9 cellular contexts compared by ENCODE assay signal in genomic region chr12:132955933-132956725, GRCh38. TPM values are rescaled to one million over a fixed set of nuclear protein-coding genes. Genes with fewer than 3 reads are reported as not detected.
A peak's percentile ranks its signal among the peaks of the same experiment; 100 is the strongest.
DNase-seq lines count a peak whose midpoint lies in the region; ATAC-seq, FAIRE-seq and TF ChIP-seq lines count a peak whose summit lies in the region.
"Had no signal": no experiment of that assay in that cellular context is flagged by ENCODE, and none has a peak within 500 bp of the region (broad histone marks: within the 10 kb centered on the region; RNA-seq: fewer than 3 reads in every experiment).

Gene ZNF605 (minus strand): TSS chr12:132956306. CDS start chr12:132945635, 10,671 bp downstream.

- no peaks in the 10 kb centered on the region for H3K27me3 ChIP-seq in mammary epithelial cell (ENCODE audit: insufficient read depth, low read length)
- no peaks in the 10 kb centered on the region for H3K27me3 ChIP-seq in small intestine (ENCODE audit: control insufficient read depth in 2 of 2, insufficient read depth in 2 of 2, low read length in 2 of 2)

- H3K36me3 ChIP-seq in mammary epithelial cell (ENCODE audit: insufficient read depth, low read length) (no peaks in the 10 kb centered on the region), small intestine (ENCODE audit: control insufficient read depth in 2 of 2, insufficient read depth in 2 of 2, low read length in 2 of 2) (no peaks in the 10 kb centered on the region)

- peak; percentile 84 for ATAC-seq in HG02943 (IDR thresholded peaks at IDR 0.05; ENCODE audit: low read depth, unreplicated experiment)

- peak within 1 kb of the TSS; percentile 90 for H3K4me2 ChIP-seq in mammary epithelial cell (ENCODE audit: insufficient read depth, low read depth, low read length)

- H2AFZ ChIP-seq in mammary epithelial cell (ENCODE audit: low read depth, low read length), result peak within 1 kb of the TSS; percentile 95

- intact Hi-C loops in mammary epithelial cell (cut with micrococcal nuclease), result loop anchor here (1.0 to 5.0 kb wide), 2 partner anchors 30 to 269 kb away; partner anchors contain the start of genes POLE, PXMP2 and ZNF26

- 2% methylated on average over 6 of the region's 69 CpGs for WGBS in mammary epithelial cell (ENCODE audit: low coverage, missing lambda C conversion rate)
- 1% methylated on average over 32 to 69 of the region's 69 CpGs for WGBS in small intestine, 3 donors

- H3K9me3 ChIP-seq in mammary epithelial cell (replicated peaks; ENCODE audit: insufficient read depth, low read length), result peaks cover 15% of the 10 kb centered on the region
- H3K9me3 ChIP-seq in small intestine (ENCODE audit: control insufficient read depth, low read depth), result peaks cover 2% of the 10 kb centered on the region

- no peak for FAIRE-seq in small intestine (lab: Jason Lieb, UNC)
- FAIRE-seq: G401.6 had no signal

- peaks cover 8% of the 10 kb centered on the region for H3K4me1 ChIP-seq in mammary epithelial cell (ENCODE audit: insufficient read depth, low read length)
- H3K4me1 ChIP-seq in small intestine (ENCODE audit: control insufficient read depth in 2 of 2, insufficient read depth in 1 of 2, low read depth in 1 of 2, low read length in 1 of 2), result no peaks in the 10 kb centered on the region

- in situ Hi-C loops in mammary epithelial cell (cut with MboI; ENCODE audit: low sequenced_read_pairs in 2 of 2), result no loop called here

- H3K4me3 ChIP-seq in WI38 (ENCODE audit: low read depth, low read length), result peak within 1 kb of the TSS; percentile 83
- H3K4me3 ChIP-seq in mammary epithelial cell (replicated peaks in 1 of 3; ENCODE audit: insufficient read depth in 1 of 3, low read depth in 2 of 3, low read length in 3 of 3), result peak within 1 kb of the TSS; percentile 85 to 100 (median 88)
- peak within 1 kb of the TSS; percentile 90 to 91 for H3K4me3 ChIP-seq in small intestine (ENCODE audit: low read depth in 1 of 2, low read length in 2 of 2)

- BruUV-seq in mammary epithelial cell (replicated peaks; lab: Mats Ljungman, UMichigan), result no TSS peak

- H3K27ac ChIP-seq in mammary epithelial cell (ENCODE audit: insufficient read depth, low read depth, low read length), result peak within 1 kb of the TSS; percentile 64
- peak within 1 kb of the TSS; percentile 58 to 80 for H3K27ac ChIP-seq in small intestine (ENCODE audit: low read depth in 1 of 2, low read length in 1 of 2)

- CTCF ChIA-PET in mammary epithelial cell (lab: Charles Lee; ENCODE audit: low non-redundant PET), result no interaction called here

- peaks cover 45% of the 10 kb centered on the region for H3K79me2 ChIP-seq in mammary epithelial cell (ENCODE audit: insufficient read depth, low read length)

- dilution Hi-C loops in mammary epithelial cell (cut with HindIII; ENCODE audit: low sequenced_read_pairs), result no loop called here

- TF ChIP-seq CTCF in WI38 (IDR thresholded peaks at IDR 0.05; ENCODE audit: low read depth, low read length), result no peak
- TF ChIP-seq CTCF in mammary epithelial cell (conservative IDR thresholded peaks at IDR 0.05 in 1 of 2, IDR thresholded peaks at IDR 0.05 in 1 of 2; ENCODE audit: extremely low read depth in 1 of 2, insufficient read depth in 1 of 2, low read depth in 1 of 2, low read length in 2 of 2), result no peak

- DNase-seq in NCI-H1417 (lab: John Stamatoyannopoulos, UW) (peak; percentile 38 to 61 (median 54)), NCI-H1417 treated with DMSO at 0.1 percent for 48 hours (lab: John Stamatoyannopoulos, UW) (no peak), NCI-H2081 treated with DMSO at 0.1 percent for 48 hours (lab: John Stamatoyannopoulos, UW) (peak; percentile 57), mammary epithelial cell (peak; percentile 83), iPS-NIHi7 (ENCODE audit: extremely low spot score) (peak; percentile 98), small intestine (peak; percentile 80)

- peak within 1 kb of the TSS; percentile 58 for H3K9ac ChIP-seq in mammary epithelial cell (ENCODE audit: insufficient read depth, low read length)

- no peaks in the 10 kb centered on the region for H4K20me1 ChIP-seq in mammary epithelial cell (ENCODE audit: insufficient read depth, low read length)

RNA-seq across cellular contexts. Expression of gene ZNF605, which starts in this region (rescaled TPM):
- 10 to 100 TPM; 13.3 to 14.4 TPM for total RNA-seq in mammary epithelial cell
- polyA plus RNA-seq in mammary epithelial cell (3.0 TPM), small intestine (1 to 10 TPM in 2 of 3 donors, under 1 TPM in 1; 0.81 to 3.3 (median 2.2) TPM)
- 13.6 TPM for polyA minus RNA-seq in mammary epithelial cell
